In the genomic region with DNA sequence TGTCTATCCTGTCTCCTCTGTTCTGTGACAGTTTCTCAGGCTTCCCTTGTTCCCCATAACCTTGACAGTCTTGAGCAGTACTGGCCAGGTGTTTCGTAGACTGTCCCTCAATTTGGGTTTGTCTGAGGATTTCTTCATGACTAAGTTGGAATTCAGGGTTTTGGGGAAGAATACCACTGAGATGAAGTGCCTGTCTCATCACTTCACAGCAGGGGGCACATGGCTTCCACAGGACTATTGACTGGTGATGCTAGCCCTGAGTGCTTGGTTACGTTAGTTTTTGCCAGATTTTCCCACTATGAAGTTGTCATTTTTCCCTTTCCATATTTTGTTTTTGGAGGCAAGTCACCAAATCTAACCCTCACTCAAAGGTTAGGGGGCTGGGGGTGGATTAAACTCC, we compare ENCODE assay signal across 13 cellular contexts. TPM values are rescaled to one million over a fixed set of nuclear protein-coding genes. Genes with fewer than 3 reads are reported as not detected.
DNase-seq lines count a peak whose midpoint lies in the region; ATAC-seq, FAIRE-seq and TF ChIP-seq lines count a peak whose summit lies in the region.
"Had no signal": no experiment of that assay in that cellular context is flagged by ENCODE, and none has a peak within 500 bp of the region (broad histone marks: within the 10 kb centered on the region; RNA-seq: fewer than 3 reads in every experiment).

No MANE protein-coding gene starts in this region.

- H3K4me1 ChIP-seq in H9 (ENCODE audit: insufficient read depth, low read length) (no peaks in the 10 kb centered on the region), astrocyte (ENCODE audit: insufficient read depth, low read length) (no peaks in the 10 kb centered on the region), keratinocyte (ENCODE audit: control insufficient read depth, extremely low read depth, insufficient read depth, low read length) (no peaks in the 10 kb centered on the region), upper lobe of left lung (no peaks in the 10 kb centered on the region)

- H3K9me1 ChIP-seq in keratinocyte (ENCODE audit: control insufficient read depth, extremely low read depth, insufficient read depth, low read length): no peaks in the 10 kb centered on the region

- H3K4me3 Mint-ChIP-seq in H9 (no peak overlapping the region), astrocyte (ENCODE audit: unreplicated experiment) (no peak overlapping the region)
- H3K4me3 Mint-ChIP-seq: activated T-helper 1 cell treated with anti-CD3 and anti-CD28 coated beads, Interleukin-12 subunit alpha, Interleukin-12 subunit beta, Interleukin-2, Interleukin-4 antibody, amounts not matched to agents 30 ng/mL and 10 ng/mL and 1 ng/mL, durations not matched to agents 14 hours and 24 hours and 36 hours had no signal

- H3K23me2 ChIP-seq in H9 (ENCODE audit: insufficient read length, low read depth, low read length, poor library complexity, severe bottlenecking): no peaks in the 10 kb centered on the region

- no peaks in the 10 kb centered on the region for H3K27me3 ChIP-seq in H9 (ENCODE audit: insufficient read depth, low read length)
- no peaks in the 10 kb centered on the region for H3K27me3 ChIP-seq in astrocyte (ENCODE audit: insufficient read depth, low read length)
- H3K27me3 ChIP-seq in keratinocyte (ENCODE audit: control insufficient read depth, extremely low read depth, insufficient read depth, low read length): no peaks in the 10 kb centered on the region
- no peaks in the 10 kb centered on the region for H3K27me3 ChIP-seq in upper lobe of left lung

- H3T11ph ChIP-seq in H9 (ENCODE audit: low read length): no peak overlapping the region

- no peak overlapping the region for H3K14ac ChIP-seq in H9 (ENCODE audit: insufficient read depth, low read length)

- H3K4me2 ChIP-seq in H9 (ENCODE audit: insufficient read depth, insufficient read length, low read length) (no peak overlapping the region), astrocyte (ENCODE audit: low read length) (no peak overlapping the region), keratinocyte (ENCODE audit: control insufficient read depth, extremely low read depth, insufficient read depth, low read depth, low read length) (no peak overlapping the region)

- dilution Hi-C loops in keratinocyte (cut with MboI; ENCODE audit: extremely low pct_ligation_motif_present, low sequenced_read_pairs): no loop called here

- H3K9me3 ChIP-seq in H9 (ENCODE audit: control insufficient read depth, low read depth, low read length) (no peaks in the 10 kb centered on the region), astrocyte (ENCODE audit: insufficient read depth, low read depth, low read length) (no peaks in the 10 kb centered on the region), keratinocyte (ENCODE audit: control insufficient read depth, low read depth, low read length) (no peaks in the 10 kb centered on the region), upper lobe of left lung (no peaks in the 10 kb centered on the region)

- FAIRE-seq in astrocyte (lab: Jason Lieb, UNC): peak; percentile 92
- peak; percentile 13 for FAIRE-seq in keratinocyte (lab: Jason Lieb, UNC)

- H3K23ac ChIP-seq in H9 (ENCODE audit: insufficient read length, low read depth, low read length): no peak overlapping the region

- H3K27me3 Mint-ChIP-seq in H9 (ENCODE audit: low read depth): no peaks in the 10 kb centered on the region; the same call in 1 of the 2 replicates
- peaks cover 11% of the 10 kb centered on the region for H3K27me3 Mint-ChIP-seq in astrocyte (ENCODE audit: low read depth, unreplicated experiment)

- H3K4me3 ChIP-seq in astrocyte (ENCODE audit: insufficient read depth, low read depth, low read length) (no peak overlapping the region), keratinocyte (ENCODE audit: control insufficient read depth in 2 of 3, extremely low read depth in 1 of 3, insufficient read depth in 2 of 3, low read depth in 1 of 3, low read length in 3 of 3) (no peak overlapping the region), upper lobe of left lung (no peak overlapping the region)

- H2BK5ac ChIP-seq in H9 (ENCODE audit: insufficient read length, low read length): no peak overlapping the region

- no peak overlapping the region for H2AK5ac ChIP-seq in H9 (ENCODE audit: insufficient read length, low read length)

- no peak overlapping the region for H2BK15ac ChIP-seq in H9 (ENCODE audit: low read depth, low read length)

- no peak overlapping the region for H3K4ac ChIP-seq in H9 (ENCODE audit: low read depth, low read length)

- H3K9ac ChIP-seq in H9 (ENCODE audit: extremely low read depth, insufficient read length, low read length) (no peak overlapping the region), astrocyte (ENCODE audit: low read length) (no peak overlapping the region), keratinocyte (ENCODE audit: control insufficient read depth, extremely low read depth, insufficient read depth, low read length) (no peak overlapping the region)

- H4K20me1 ChIP-seq in H9 (ENCODE audit: control insufficient read depth, insufficient read depth, insufficient read length) (no peaks in the 10 kb centered on the region), astrocyte (ENCODE audit: insufficient read depth, low read length) (no peaks in the 10 kb centered on the region), keratinocyte (ENCODE audit: control insufficient read depth, extremely low read depth, insufficient read depth, low read length) (no peaks in the 10 kb centered on the region)

- no CpG with 5 or more reads among the region's 2 CpGs for WGBS in H9 (ENCODE audit: extremely low coverage, insufficient read length, low lambda C conversion rate)
- 72 to 84% methylated on average over 2 of the region's 2 CpGs for WGBS in upper lobe of left lung, 2 donors

- no peak overlapping the region for H2AFZ ChIP-seq in H9 (ENCODE audit: low read length)
- no peak overlapping the region for H2AFZ ChIP-seq in astrocyte (ENCODE audit: low read depth, low read length)
- H2AFZ ChIP-seq in keratinocyte (ENCODE audit: control insufficient read depth, low read length): no peak overlapping the region

- no peak overlapping the region for H4K91ac ChIP-seq in H9 (ENCODE audit: insufficient read length, low read depth, low read length)

- H3K18ac ChIP-seq in H9 (ENCODE audit: insufficient read length, low read depth, low read length): no peak overlapping the region

- H3K4me1 Mint-ChIP-seq in H9 (peaks cover 5 to 10% of the 10 kb centered on the region in 2 experiments; a peak in 2 of 4 replicates), astrocyte (ENCODE audit: low read depth, unreplicated experiment) (peaks cover 4% of the 10 kb centered on the region)

- 0 out of 7 replicates have a peak, but pooled peaks cover 0 to 2% (median 0%) of the 10 kb centered on the region in 3 experiments for H3K36me3 Mint-ChIP-seq in H9 (ENCODE audit: insufficient read depth in 1 of 3, low read depth in 3 of 3)
- peaks cover 3% of the 10 kb centered on the region for H3K36me3 Mint-ChIP-seq in astrocyte (ENCODE audit: low read depth, unreplicated experiment)

- H3K79me2 ChIP-seq in H9 (ENCODE audit: insufficient read depth, low read length) (no peaks in the 10 kb centered on the region), astrocyte (ENCODE audit: insufficient read depth, low read length) (no peaks in the 10 kb centered on the region), keratinocyte (ENCODE audit: control insufficient read depth, insufficient read depth, low read length) (no peaks in the 10 kb centered on the region)

- H3K56ac ChIP-seq in H9 (ENCODE audit: insufficient read length, low read depth, low read length): no peak overlapping the region

- H3K27ac Mint-ChIP-seq in H9 (no peak overlapping the region; a peak in 1 of 7 replicates), astrocyte (ENCODE audit: unreplicated experiment) (no peak overlapping the region)
- H3K27ac Mint-ChIP-seq: activated T-helper 1 cell treated with anti-CD3 and anti-CD28 coated beads, Interleukin-12 subunit alpha, Interleukin-12 subunit beta, Interleukin-2, Interleukin-4 antibody, amounts not matched to agents 30 ng/mL and 10 ng/mL and 1 ng/mL, durations not matched to agents 14 hours and 24 hours and 36 hours had no signal

- no peak overlapping the region for H2BK120ac ChIP-seq in H9 (ENCODE audit: low read depth, low read length, poor library complexity, severe bottlenecking)

- no peak overlapping the region for H2BK20ac ChIP-seq in H9 (ENCODE audit: low read depth, low read length, poor library complexity, severe bottlenecking)

- H3K79me1 ChIP-seq in H9 (ENCODE audit: insufficient read depth, low read depth, low read length, poor library complexity, severe bottlenecking): no peaks in the 10 kb centered on the region

- DNase-seq in AG20443 (ENCODE audit: low spot score) (peak; percentile 50), H9 (peak; percentile 26), astrocyte (ENCODE audit: low read depth) (no peak), keratinocyte (ENCODE audit: low read depth, low spot score) (no peak), NCI-H146 (lab: John Stamatoyannopoulos, UW) (no peak), upper lobe of left lung (no peak), NCI-H2171 (lab: John Stamatoyannopoulos, UW) (no peak)

- H3K27ac ChIP-seq in H9 (ENCODE audit: insufficient read length, low read depth, low read length): no peak overlapping the region
- no peak overlapping the region for H3K27ac ChIP-seq in astrocyte (ENCODE audit: low read depth, low read length)
- no peak overlapping the region for H3K27ac ChIP-seq in keratinocyte (ENCODE audit: control insufficient read depth, insufficient read depth, low read length)
- no peak overlapping the region for H3K27ac ChIP-seq in upper lobe of left lung

- H3K9me3 Mint-ChIP-seq in H9 (no peaks in the 10 kb centered on the region), astrocyte (ENCODE audit: unreplicated experiment) (peaks cover 3% of the 10 kb centered on the region)
- H3K9me3 Mint-ChIP-seq: activated T-helper 1 cell treated with anti-CD3 and anti-CD28 coated beads, Interleukin-12 subunit alpha, Interleukin-12 subunit beta, Interleukin-2, Interleukin-4 antibody, amounts not matched to agents 30 ng/mL and 10 ng/mL and 1 ng/mL, durations not matched to agents 14 hours and 24 hours and 36 hours had no signal

- no peak for TF ChIP-seq EP300 in upper lobe of left lung (IDR thresholded peaks at IDR 0.05)

- ATAC-seq in GM18873 (IDR thresholded peaks at IDR 0.05; ENCODE audit: low FRiP score, unreplicated experiment) (no peak), upper lobe of left lung (ENCODE audit: low FRiP score in 2 of 2) (no peak)
- ATAC-seq: sciatic nerve had no signal

- no peak overlapping the region for H4K8ac ChIP-seq in H9 (replicated peaks; ENCODE audit: insufficient read length, low read depth, low read length)

- TF ChIP-seq POLR2A in upper lobe of left lung (IDR thresholded peaks at IDR 0.05): no peak

- no peak overlapping the region for H4K5ac ChIP-seq in H9 (ENCODE audit: insufficient read length, low read depth, low read length)

- no peaks in the 10 kb centered on the region for H3K36me3 ChIP-seq in astrocyte (ENCODE audit: insufficient read depth, low read length)
- H3K36me3 ChIP-seq in keratinocyte (ENCODE audit: control insufficient read depth in 2 of 2, extremely low read depth in 1 of 2, insufficient read depth in 2 of 2, low read length in 2 of 2): peaks cover 0 to 2% of the 10 kb centered on the region in 2 experiments
- H3K36me3 ChIP-seq in upper lobe of left lung: peaks cover 0 to 3% (median 0%) of the 10 kb centered on the region in 4 donors

- TF ChIP-seq CTCF in H9 (conservative IDR thresholded peaks at IDR 0.05): no peak
- TF ChIP-seq CTCF in astrocyte (IDR thresholded peaks at IDR 0.05; ENCODE audit: insufficient read depth, low read depth, low read length): peak; percentile 16
- peak; percentile 15 to 60 (median 36) for TF ChIP-seq CTCF in keratinocyte (optimal IDR thresholded peaks at IDR 0.05 in 1 of 3, IDR thresholded peaks at IDR 0.05 in 1 of 3, conservative IDR thresholded peaks at IDR 0.05 in 1 of 3; ENCODE audit: extremely low read depth in 1 of 3, insufficient read depth in 2 of 3, low read length in 3 of 3)
- no peak for TF ChIP-seq CTCF in upper lobe of left lung (IDR thresholded peaks at IDR 0.05)

- H2BK12ac ChIP-seq in H9 (ENCODE audit: insufficient read length, low read depth, low read length): no peak overlapping the region

RNA-seq across cellular contexts. Expression of gene CDCP2, which starts 45.7 kb away (rescaled TPM):
- total RNA-seq in H9 (2021) (not detected in 2 replicates), astrocyte (not detected in 2 replicates), upper lobe of left lung (not detected)
- polyA plus RNA-seq in keratinocyte: not detected in 3 replicates
- polyA plus RNA-seq in keratinocyte (2011; ENCODE audit: low read depth): not detected
- not detected in 2 replicates for polyA plus RNA-seq in keratinocyte (2011; cell fraction: cytosol; rRNA removed)
- not detected in 2 replicates for polyA plus RNA-seq in keratinocyte (2011; cell fraction: nucleus; rRNA removed)
- not detected in 2 replicates for polyA plus RNA-seq in keratinocyte (2012; ENCODE audit: low replicate concordance)
- polyA minus RNA-seq in keratinocyte: not detected in 3 replicates
- polyA minus RNA-seq in keratinocyte (2011; cell fraction: cytosol; rRNA and poly(A)+ RNA removed): not detected
- not detected in 2 replicates for polyA minus RNA-seq in keratinocyte (2011; cell fraction: nucleus; rRNA and poly(A)+ RNA removed)
- total RNA-seq: activated T-helper 1 cell treated with anti-CD3 and anti-CD28 coated beads, Interleukin-12 subunit alpha, Interleukin-12 subunit beta, Interleukin-2, Interleukin-4 antibody, amounts not matched to agents 30 ng/mL and 10 ng/mL and 1 ng/mL, durations not matched to agents 14 hours and 24 hours and 36 hours; cerebellum; glomerular endothelial cell; urinary bladder had no signal
- polyA plus RNA-seq: urinary bladder had no signal

RNA-seq across cellular contexts. Expression of gene TCEANC2, which starts 53.7 kb away (rescaled TPM):
- total RNA-seq in H9 (2021) (4.8 and 5.3 TPM in 2 replicates), astrocyte (3.7 and 4.6 TPM in 2 replicates), upper lobe of left lung (10 to 100 TPM in 1 of 6 donors, 1 to 10 TPM in 5; 2.0 to 11.5 (median 4.6) TPM)
- 3.5 to 5.2 TPM (median 4.3 TPM) in 3 replicates for polyA plus RNA-seq in keratinocyte
- polyA plus RNA-seq in keratinocyte (2011; ENCODE audit: low read depth): 8.3 TPM
- 3.3 and 3.8 TPM in 2 replicates for polyA plus RNA-seq in keratinocyte (2011; cell fraction: cytosol; rRNA removed)
- polyA plus RNA-seq in keratinocyte (2011; cell fraction: nucleus; rRNA removed): 7.1 and 7.9 TPM in 2 replicates
- polyA plus RNA-seq in keratinocyte (2012; ENCODE audit: low replicate concordance): 2.5 and 3.1 TPM in 2 replicates
- polyA minus RNA-seq in keratinocyte: 4.5 to 5.0 TPM (median 4.9 TPM) in 3 replicates
- polyA minus RNA-seq in keratinocyte (2011; cell fraction: cytosol; rRNA and poly(A)+ RNA removed): 4.4 TPM
- 3.4 and 4.7 TPM in 2 replicates for polyA minus RNA-seq in keratinocyte (2011; cell fraction: nucleus; rRNA and poly(A)+ RNA removed)

RNA-seq across cellular contexts. Expression of gene TMEM59, which starts 54.1 kb away (rescaled TPM):
- total RNA-seq in H9 (2021) (111 and 131 TPM in 2 replicates), astrocyte (315 and 386 TPM in 2 replicates), upper lobe of left lung (100 to 1,000 TPM in 5 of 6 donors, 10 to 100 TPM in 1; 66.0 to 432 (median 263) TPM)
- polyA plus RNA-seq in keratinocyte: 188 to 399 TPM (median 342 TPM) in 3 replicates
- 157 TPM for polyA plus RNA-seq in keratinocyte (2011; ENCODE audit: low read depth)
- 142 and 249 TPM in 2 replicates for polyA plus RNA-seq in keratinocyte (2011; cell fraction: cytosol; rRNA removed)
- 260 and 307 TPM in 2 replicates for polyA plus RNA-seq in keratinocyte (2011; cell fraction: nucleus; rRNA removed)
- 159 and 368 TPM in 2 replicates for polyA plus RNA-seq in keratinocyte (2012; ENCODE audit: low replicate concordance)
- polyA minus RNA-seq in keratinocyte: 86.3 to 135 TPM (median 120 TPM) in 3 replicates
- polyA minus RNA-seq in keratinocyte (2011; cell fraction: cytosol; rRNA and poly(A)+ RNA removed): 159 TPM
- polyA minus RNA-seq in keratinocyte (2011; cell fraction: nucleus; rRNA and poly(A)+ RNA removed): 165 and 217 TPM in 2 replicates

Comparison
In these comparisons a context has a peak if more than half of its experiments do, and no peak if none do; other contexts are left out.
1. DNase-seq: peak in AG20443 (single experiment) and H9 (single experiment); none in astrocyte (single experiment), keratinocyte (single experiment), NCI-H146 (single experiment), upper lobe of left lung (0 of 2) and NCI-H2171 (single experiment).
2. CTCF ChIP-seq: peak in astrocyte (single experiment) and keratinocyte (3 of 3); none in H9 (single experiment) and upper lobe of left lung (0 of 6).